ENCODE assay signal across 10 cellular contexts in genomic region chr21:36800734-36801133, GRCh38.
"Had no signal": no experiment of that assay in that cellular context is flagged by ENCODE, and none has a peak within 500 bp of the region (broad histone marks: within the 10 kb centered on the region; RNA-seq: fewer than 3 reads in every experiment).

No MANE protein-coding gene starts in this region.

- H3K4me3 ChIP-seq: GM23248, GM23338, HAP-1 had no signal

- ATAC-seq: GM23338, HCT116 had no signal

- H3K9ac ChIP-seq: GM23248 had no signal

- H3K4me2 ChIP-seq: GM23338 had no signal

- H3K36me3 ChIP-seq: HAP-1 had no signal

- H3K4me1 ChIP-seq: HAP-1 had no signal

- H2AFZ ChIP-seq: GM23248, GM23338 had no signal

- H3K27ac ChIP-seq: GM23248 had no signal

- FAIRE-seq: H1, H54 had no signal

- DNase-seq: GM23248, GOT3, H7, H9, HCEC 1CT had no signal
